In the genomic region with DNA sequence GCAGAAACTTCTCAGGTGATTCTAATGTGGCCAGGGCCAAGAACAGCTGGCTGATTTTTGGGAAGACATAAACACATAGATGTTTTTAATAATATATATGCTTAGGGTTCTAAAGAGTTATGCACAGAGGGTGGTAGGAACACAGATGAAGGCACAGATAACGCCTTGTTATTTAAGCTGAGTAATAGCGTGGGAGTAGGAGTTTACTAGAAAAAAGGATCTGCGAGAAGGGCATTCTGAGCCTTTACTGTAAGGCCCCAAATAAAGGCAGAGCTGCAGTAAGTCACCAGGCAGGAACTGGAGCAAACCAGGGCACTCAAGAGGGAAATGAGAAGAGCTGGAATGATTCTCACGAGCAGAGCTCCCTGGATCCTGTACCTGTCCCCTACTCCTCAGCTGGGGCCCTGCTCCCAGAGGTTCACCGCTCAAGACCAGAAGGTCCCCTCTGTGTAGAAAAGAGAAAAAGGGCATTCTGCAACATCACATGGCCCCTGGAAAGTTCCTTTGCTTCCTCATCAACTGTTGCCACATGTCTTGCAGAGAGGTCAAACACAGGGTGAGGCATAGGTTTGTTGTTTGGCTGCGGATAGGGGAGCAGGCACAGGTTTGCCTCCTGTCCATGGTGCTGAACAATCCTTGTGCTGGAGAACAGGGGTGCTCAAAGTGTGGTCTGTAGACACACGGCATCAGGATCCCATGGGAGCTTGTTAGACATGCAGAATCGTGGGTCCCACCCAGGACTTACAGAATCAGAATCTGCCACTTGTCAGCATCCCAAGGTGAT, we compare ENCODE assay signal across 1 cellular context.
A peak's percentile ranks its signal among the peaks of the same experiment; 100 is the strongest.
TF ChIP-seq lines count a peak whose summit lies in the region.

No MANE protein-coding gene starts in this region.

TF ChIP-seq in HCT116, 20 proteins besides CTCF, POLR2A, EP300 and RAD21 (continued from another document):
- TF ChIP-seq, protein P1, sequence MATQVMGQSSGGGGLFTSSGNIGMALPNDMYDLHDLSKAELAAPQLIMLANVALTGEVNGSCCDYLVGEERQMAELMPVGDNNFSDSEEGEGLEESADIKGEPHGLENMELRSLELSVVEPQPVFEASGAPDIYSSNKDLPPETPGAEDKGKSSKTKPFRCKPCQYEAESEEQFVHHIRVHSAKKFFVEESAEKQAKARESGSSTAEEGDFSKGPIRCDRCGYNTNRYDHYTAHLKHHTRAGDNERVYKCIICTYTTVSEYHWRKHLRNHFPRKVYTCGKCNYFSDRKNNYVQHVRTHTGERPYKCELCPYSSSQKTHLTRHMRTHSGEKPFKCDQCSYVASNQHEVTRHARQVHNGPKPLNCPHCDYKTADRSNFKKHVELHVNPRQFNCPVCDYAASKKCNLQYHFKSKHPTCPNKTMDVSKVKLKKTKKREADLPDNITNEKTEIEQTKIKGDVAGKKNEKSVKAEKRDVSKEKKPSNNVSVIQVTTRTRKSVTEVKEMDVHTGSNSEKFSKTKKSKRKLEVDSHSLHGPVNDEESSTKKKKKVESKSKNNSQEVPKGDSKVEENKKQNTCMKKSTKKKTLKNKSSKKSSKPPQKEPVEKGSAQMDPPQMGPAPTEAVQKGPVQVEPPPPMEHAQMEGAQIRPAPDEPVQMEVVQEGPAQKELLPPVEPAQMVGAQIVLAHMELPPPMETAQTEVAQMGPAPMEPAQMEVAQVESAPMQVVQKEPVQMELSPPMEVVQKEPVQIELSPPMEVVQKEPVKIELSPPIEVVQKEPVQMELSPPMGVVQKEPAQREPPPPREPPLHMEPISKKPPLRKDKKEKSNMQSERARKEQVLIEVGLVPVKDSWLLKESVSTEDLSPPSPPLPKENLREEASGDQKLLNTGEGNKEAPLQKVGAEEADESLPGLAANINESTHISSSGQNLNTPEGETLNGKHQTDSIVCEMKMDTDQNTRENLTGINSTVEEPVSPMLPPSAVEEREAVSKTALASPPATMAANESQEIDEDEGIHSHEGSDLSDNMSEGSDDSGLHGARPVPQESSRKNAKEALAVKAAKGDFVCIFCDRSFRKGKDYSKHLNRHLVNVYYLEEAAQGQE (IDR thresholded peaks at IDR 0.05; ENCODE audit: low read depth): peak; percentile 42
- TF ChIP-seq, protein P2, sequence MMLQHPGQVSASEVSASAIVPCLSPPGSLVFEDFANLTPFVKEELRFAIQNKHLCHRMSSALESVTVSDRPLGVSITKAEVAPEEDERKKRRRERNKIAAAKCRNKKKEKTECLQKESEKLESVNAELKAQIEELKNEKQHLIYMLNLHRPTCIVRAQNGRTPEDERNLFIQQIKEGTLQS (IDR thresholded peaks at IDR 0.05): no peak
